Comparison of ENCODE assay signal across 16 cellular contexts in the genomic region with DNA sequence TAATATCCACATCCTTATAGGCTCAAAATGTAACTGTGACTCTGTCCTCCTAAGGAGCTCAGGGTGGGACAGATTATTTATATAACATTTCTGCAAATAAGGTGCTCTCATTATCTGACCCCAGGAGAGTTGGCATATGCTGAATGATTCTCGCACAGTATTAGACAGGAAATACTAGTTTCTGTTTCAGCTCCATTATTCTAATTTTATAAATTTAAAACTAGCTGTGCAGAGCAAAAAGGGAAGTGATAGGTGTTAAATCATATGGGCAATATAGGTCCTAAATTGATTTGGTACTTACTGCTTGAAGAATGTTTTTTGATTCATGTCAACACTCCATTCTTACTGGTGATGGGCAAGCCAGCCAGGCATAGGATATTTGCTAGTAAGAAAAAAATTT.
A peak's percentile ranks its signal among the peaks of the same experiment; 100 is the strongest.
DNase-seq lines count a peak whose midpoint lies in the region; ATAC-seq and TF ChIP-seq lines count a peak whose summit lies in the region.
"Had no signal": no experiment of that assay in that cellular context is flagged by ENCODE, and none has a peak within 500 bp of the region (broad histone marks: within the 10 kb centered on the region; RNA-seq: fewer than 3 reads in every experiment).

No MANE protein-coding gene starts in this region.

- no peak overlapping the region for H3K27ac Mint-ChIP-seq in T-cell

- TF ChIP-seq CTCF in MM.1S (IDR thresholded peaks at IDR 0.05; ENCODE audit: low read length) = no peak
- TF ChIP-seq CTCF in GM13977 (IDR thresholded peaks at IDR 0.05; ENCODE audit: extremely low read depth, insufficient read depth, missing control alignments) = no peak

- peak overlapping the region; percentile 52; the same call in 1 of the 2 replicates for H3K27ac ChIP-seq in MM.1S (ENCODE audit: low read length)
- H3K27ac ChIP-seq: BLaER1 treated with 17β-estradiol and CSF1 and Interleukin-3, amounts not matched to agents 10 nM and 100 nM; vagina had no signal

- POLR2A ChIA-PET in T-cell (lab: Charles Lee) = no interaction called here

- CTCF ChIA-PET in T-cell (lab: Charles Lee) = no interaction called here

- H3K4me1 Mint-ChIP-seq in T-cell = peaks cover 0 to 4% (median 0%) of the 10 kb centered on the region in 3 donors
- H3K4me1 Mint-ChIP-seq: neural crest cell had no signal

- no peak overlapping the region for H3K4me3 ChIP-seq in MM.1S (ENCODE audit: low read length)
- H3K4me3 ChIP-seq: BLaER1 treated with 17β-estradiol and CSF1 and Interleukin-3, amounts not matched to agents 10 nM and 100 nM; vagina had no signal

- in situ Hi-C loops in GM13977 (cut with MboI; ENCODE audit: low pct_unique_long_range_greater_than_20kb, low sequenced_read_pairs, unreplicated experiment) = no loop called here

- DNase-seq in MM.1S (peak; percentile 50), T-cell (no peak), GM13977 (ENCODE audit: low spot score) (no peak), SKM-1 treated with dmso at 0.1 percent for 144 hours (lab: John Stamatoyannopoulos, UW; ENCODE audit: unreplicated experiment) (no peak), SHP77 (lab: John Stamatoyannopoulos, UW) (no peak)
- DNase-seq: activated T-cell treated with anti-CD3 and anti-CD28 coated beads for 4 hours; KBM-7; NCI-H2227 treated with DMSO at 0.1 percent for 48 hours; stimulated activated CD4-positive, alpha-beta T cell treated with anti-CD3 and anti-CD28 coated beads, Interleukin-12 subunit alpha, Interleukin-12 subunit beta, amount 100 ng/mL, for 4 hours had no signal

- peak overlapping the region; percentile 57; the same call in 1 of the 2 replicates for H3K4me2 ChIP-seq in MM.1S (ENCODE audit: low read depth, low read length)
- H3K4me2 ChIP-seq: BLaER1 treated with 17β-estradiol and CSF1 and Interleukin-3, amounts not matched to agents 10 nM and 100 nM had no signal

- H3K9me2 ChIP-seq in MM.1S (replicated peaks; ENCODE audit: insufficient read depth, low read length) = no peaks in the 10 kb centered on the region

- H3K9me3 ChIP-seq in MM.1S (replicated peaks; ENCODE audit: insufficient read depth, low read length) = no peaks in the 10 kb centered on the region
- H3K9me3 ChIP-seq: vagina had no signal

- no peak overlapping the region for H3K9ac ChIP-seq in MM.1S (ENCODE audit: low read length)
- H3K9ac ChIP-seq: BLaER1 treated with 17β-estradiol and CSF1 and Interleukin-3, amounts not matched to agents 10 nM and 100 nM had no signal

- no peaks in the 10 kb centered on the region for H3K27me3 ChIP-seq in MM.1S (replicated peaks; ENCODE audit: insufficient read depth, low read length)
- H3K27me3 ChIP-seq: vagina had no signal

- H3K36me3 Mint-ChIP-seq in T-cell = no peaks in the 10 kb centered on the region

- no peak overlapping the region for H2AFZ ChIP-seq in MM.1S (ENCODE audit: low read length)

- peak; percentile 66 for ATAC-seq in GM18519 (IDR thresholded peaks at IDR 0.05; ENCODE audit: low FRiP score, unreplicated experiment)
- ATAC-seq in GM21423 (IDR thresholded peaks at IDR 0.05; ENCODE audit: unreplicated experiment) = peak; percentile 47
- peak; percentile 54 for ATAC-seq in HG02981 (IDR thresholded peaks at IDR 0.05; ENCODE audit: unreplicated experiment)
- no peak for ATAC-seq in T-cell (replicated peaks in 1 of 4)
- ATAC-seq: Right ventricle myocardium inferior had no signal

- H3K79me2 ChIP-seq in MM.1S (ENCODE audit: low read length) = no peaks in the 10 kb centered on the region

- H3F3A ChIP-seq in MM.1S (ENCODE audit: insufficient read depth, low read length) = peaks cover 9% of the 10 kb centered on the region; the same call in 1 of the 2 replicates

- H3K27me3 Mint-ChIP-seq in T-cell = peaks cover 0 to 15% of the 10 kb centered on the region in 2 donors

- no peaks in the 10 kb centered on the region for H3K9me3 Mint-ChIP-seq in T-cell

- no peaks in the 10 kb centered on the region for H3K36me3 ChIP-seq in MM.1S (replicated peaks; ENCODE audit: insufficient read depth, low read length)
- H3K36me3 ChIP-seq: BLaER1 treated with 17β-estradiol and CSF1 and Interleukin-3, amounts not matched to agents 10 nM and 100 nM; vagina had no signal

- H3K4me3 Mint-ChIP-seq in T-cell = no peak overlapping the region
- H3K4me3 Mint-ChIP-seq: neural crest cell had no signal

- peaks cover 26% of the 10 kb centered on the region for H3K4me1 ChIP-seq in MM.1S (ENCODE audit: low read length)
- H3K4me1 ChIP-seq: vagina had no signal

- no peaks in the 10 kb centered on the region for H4K20me1 ChIP-seq in MM.1S (ENCODE audit: insufficient read depth, low read length)
- H4K20me1 ChIP-seq: BLaER1 treated with 17β-estradiol and CSF1 and Interleukin-3, amounts not matched to agents 10 nM and 100 nM had no signal

Comparison
In these comparisons a context has a peak if more than half of its experiments do, and no peak if none do; other contexts are left out.
1. ATAC-seq: peak in GM18519 (single experiment), GM21423 (single experiment) and HG02981 (single experiment); none in T-cell (0 of 4).